Comparison of ENCODE assay signal across 31 cellular contexts in the genomic region with DNA sequence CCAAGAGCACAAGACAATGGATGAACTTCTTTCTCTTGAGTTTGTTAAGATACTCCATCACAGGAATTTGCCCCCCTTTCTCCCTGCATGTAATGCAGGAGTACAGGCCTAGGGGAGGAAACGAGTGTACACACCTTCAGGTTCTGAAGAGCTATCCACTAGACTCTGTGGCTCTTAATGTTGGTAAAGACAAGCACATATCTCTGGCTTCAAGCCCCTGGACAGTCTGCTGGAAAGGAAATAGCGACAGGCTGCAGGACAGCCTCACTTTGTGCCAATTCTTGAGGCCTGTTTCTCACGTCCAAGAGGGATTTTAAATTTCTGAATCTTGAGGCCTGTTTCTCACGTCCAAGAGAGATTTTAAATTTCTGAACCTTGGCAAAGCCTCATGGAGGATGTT.
"Had no signal": no experiment of that assay in that cellular context is flagged by ENCODE, and none has a peak within 500 bp of the region (broad histone marks: within the 10 kb centered on the region; RNA-seq: fewer than 3 reads in every experiment).

No MANE protein-coding gene starts in this region.

- H3K27ac Mint-ChIP-seq: activated B cell treated with CpG ODN at 0.5 μM for 24 hours; activated CD4-positive, alpha-beta memory T cell treated with anti-CD3 and anti-CD28 coated beads for 36 hours; activated naive CD4-positive, alpha-beta T cell treated with anti-CD3 and anti-CD28 coated beads for 36 hours; activated naive CD4-positive, alpha-beta T cell treated with anti-CD3 and anti-CD28 coated beads, Interleukin-2, amount 50 U/mL, for 72 hours; activated T-helper 1 cell treated with anti-CD3 and anti-CD28 coated beads, Interleukin-12 subunit alpha, Interleukin-12 subunit beta, Interleukin-2, Interleukin-4 antibody, amounts not matched to agents 30 ng/mL and 10 ng/mL and 1 ng/mL, durations not matched to agents 14 hours and 24 hours and 36 hours had no signal

- ATAC-seq: activated naive CD4-positive, alpha-beta T cell treated with anti-CD3 and anti-CD28 coated beads, Interleukin-2, amount 50 U/mL, for 72 hours; activated T-cell treated with anti-CD3 and anti-CD28 coated beads, Interleukin-2, amount 50 U/mL, for 4 hours; body of pancreas; PC-3 had no signal

- DNase-seq: activated B cell treated with CpG ODN at 0.5 μM for 24 hours; activated CD4-positive, alpha-beta memory T cell treated with anti-CD3 and anti-CD28 coated beads for 36 hours; activated CD4-positive, alpha-beta T cell treated with anti-CD3 and anti-CD28 coated beads for 4 hours; activated CD4-positive, alpha-beta T cell treated with anti-CD3 and anti-CD28 coated beads, Interleukin-2, amount 50 U/mL, for 1 hour; activated CD4-positive, CD25-positive, alpha-beta regulatory T cell treated with anti-CD3 and anti-CD28 coated beads, Interleukin-2, amount 50 U/mL, for 72 hours; activated CD8-positive, alpha-beta memory T cell treated with anti-CD3 and anti-CD28 coated beads, Interleukin-2, amount 50 U/mL, for 4 hours; activated gamma-delta T cell treated with Interleukin-2 at 50 U/mL for 16 hours; activated naive CD4-positive, alpha-beta T cell treated with anti-CD3 and anti-CD28 coated beads for 36 hours; activated T-cell treated with anti-CD3 and anti-CD28 coated beads for 4 hours; activated T-cell treated with anti-CD3 and anti-CD28 coated beads, Interleukin-2, amount 50 U/mL, for 4 hours; body of pancreas; caudate nucleus; Karpas-422; KBM-7; NCI-H1105; NCI-H1417 treated with DMSO at 0.1 percent for 48 hours; NCI-H187 treated with DMSO at 0.1 percent for 48 hours; NCI-H2081 treated with DMSO at 0.1 percent for 48 hours; NCI-H510A; NCI-H526; NCI-H748 treated with DMSO at 0.1 percent for 48 hours; NK-92 treated with Interleukin-12 subunit alpha and Interleukin-12 subunit beta, amount 100 ng/mL, for 24 hours; PC-3; Peyer's patch; RPMI8226; SW 1271; T-helper 1 cell; T-helper 2 cell; T-helper 9 cell had no signal

- H3K4me3 Mint-ChIP-seq: activated B cell treated with CpG ODN at 0.5 μM for 24 hours; activated CD4-positive, alpha-beta memory T cell treated with anti-CD3 and anti-CD28 coated beads for 36 hours; activated naive CD4-positive, alpha-beta T cell treated with anti-CD3 and anti-CD28 coated beads for 36 hours; activated T-cell treated with anti-CD3 and anti-CD28 coated beads, Interleukin-2, amount 50 U/mL, for 4 hours; activated T-helper 1 cell treated with anti-CD3 and anti-CD28 coated beads, Interleukin-12 subunit alpha, Interleukin-12 subunit beta, Interleukin-2, Interleukin-4 antibody, amounts not matched to agents 30 ng/mL and 10 ng/mL and 1 ng/mL, durations not matched to agents 14 hours and 24 hours and 36 hours had no signal

- H3K9me3 Mint-ChIP-seq: activated B cell treated with CpG ODN at 0.5 μM for 24 hours; activated CD4-positive, alpha-beta memory T cell treated with anti-CD3 and anti-CD28 coated beads for 36 hours; activated naive CD4-positive, alpha-beta T cell treated with anti-CD3 and anti-CD28 coated beads for 36 hours; activated naive CD4-positive, alpha-beta T cell treated with anti-CD3 and anti-CD28 coated beads, Interleukin-2, amount 50 U/mL, for 72 hours; activated T-cell treated with anti-CD3 and anti-CD28 coated beads, Interleukin-2, amount 50 U/mL, for 4 hours; activated T-helper 1 cell treated with anti-CD3 and anti-CD28 coated beads, Interleukin-12 subunit alpha, Interleukin-12 subunit beta, Interleukin-2, Interleukin-4 antibody, amounts not matched to agents 30 ng/mL and 10 ng/mL and 1 ng/mL, durations not matched to agents 14 hours and 24 hours and 36 hours had no signal

- H3K36me3 Mint-ChIP-seq: activated CD4-positive, alpha-beta memory T cell treated with anti-CD3 and anti-CD28 coated beads for 36 hours; activated naive CD4-positive, alpha-beta T cell treated with anti-CD3 and anti-CD28 coated beads, Interleukin-2, amount 50 U/mL, for 72 hours had no signal

- H3K27me3 Mint-ChIP-seq: activated B cell treated with CpG ODN at 0.5 μM for 24 hours; activated CD4-positive, alpha-beta memory T cell treated with anti-CD3 and anti-CD28 coated beads for 36 hours had no signal
